8 cellular contexts compared by ENCODE assay signal in the genomic region with DNA sequence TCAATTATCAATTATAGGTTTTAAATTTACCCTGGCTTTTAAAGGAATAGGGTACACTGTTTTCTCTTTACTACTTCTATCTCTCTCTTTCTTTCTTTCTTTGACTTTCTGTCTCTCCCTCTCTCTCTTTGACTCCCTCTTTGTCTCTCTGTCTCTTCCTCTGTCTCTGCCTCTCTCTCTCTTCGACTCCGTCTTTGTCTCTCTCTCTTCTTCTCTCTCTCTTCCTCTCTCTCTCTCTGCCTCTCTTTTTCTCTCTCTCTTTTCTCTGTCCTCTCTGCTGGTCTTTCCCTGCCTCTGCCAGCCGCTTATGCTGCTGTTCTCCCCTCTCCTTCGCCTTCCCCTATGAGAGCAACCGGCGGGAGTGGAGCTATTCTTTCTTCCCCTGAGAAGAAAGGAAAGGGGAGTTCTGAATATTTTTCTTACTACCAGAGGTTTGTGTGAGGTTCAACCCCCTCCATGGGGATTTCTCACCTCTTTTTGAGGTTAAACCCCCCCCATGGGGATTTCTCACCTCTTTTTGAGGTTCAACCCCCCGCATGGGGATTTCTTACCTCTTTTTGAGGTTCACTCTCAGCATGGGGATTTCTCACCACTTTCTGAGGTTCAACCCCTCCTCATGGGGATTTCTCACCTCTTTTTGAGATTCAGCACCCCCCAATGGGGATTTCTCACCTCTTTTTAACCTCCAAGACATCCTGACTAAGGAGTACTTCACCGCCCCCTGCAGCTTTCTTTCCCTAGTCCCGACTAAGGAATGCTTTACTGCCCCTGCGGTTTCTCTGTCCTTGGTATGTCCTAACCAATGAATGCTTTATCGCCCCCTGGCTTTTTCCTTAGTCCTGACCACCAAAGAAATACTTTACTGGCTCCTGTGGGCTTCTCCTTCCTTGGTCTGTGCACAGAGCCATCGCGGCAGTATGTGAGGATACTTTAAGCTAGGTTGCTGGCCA. TPM values are rescaled to one million over a fixed set of nuclear protein-coding genes. Genes with fewer than 3 reads are reported as not detected.
DNase-seq lines count a peak whose midpoint lies in the region; ATAC-seq and TF ChIP-seq lines count a peak whose summit lies in the region.

No MANE protein-coding gene starts in this region.

- ATAC-seq in HG02885 (IDR thresholded peaks at IDR 0.05; ENCODE audit: poor library complexity, unreplicated experiment) = peak; percentile 52
- no peak for ATAC-seq in HG02970 (IDR thresholded peaks at IDR 0.05; ENCODE audit: low FRiP score, unreplicated experiment)

- DNase-seq in BE2C = peak; percentile 21
- DNase-seq in activated CD8-positive, alpha-beta memory T cell treated with anti-CD3 and anti-CD28 coated beads, Interleukin-2, amount 50 U/mL, for 48 hours = peak; percentile 53
- DNase-seq in islet precursor cell = peak; percentile 72
- DNase-seq in NCI-H774 (lab: John Stamatoyannopoulos, UW) = no peak
- DNase-seq in COR-L47 (lab: John Stamatoyannopoulos, UW) = no peak
- DNase-seq in prostate gland (ENCODE audit: low spot score) = no peak

- no peaks in the 10 kb centered on the region for H3K4me1 ChIP-seq in BE2C
- H3K4me1 ChIP-seq in prostate gland (replicated peaks) = no peaks in the 10 kb centered on the region

- 86% methylated on average over 13 of the region's 13 CpGs for WGBS in prostate gland

- TF ChIP-seq CTCF in BE2C (IDR thresholded peaks at IDR 0.05; ENCODE audit: low read depth, low read length) (peak; percentile 52), prostate gland (IDR thresholded peaks at IDR 0.05) (no peak)

- H3K27me3 ChIP-seq in BE2C (peaks cover 3% of the 10 kb centered on the region; the same call in 1 of the 2 replicates), prostate gland (replicated peaks; ENCODE audit: insufficient read depth) (no peaks in the 10 kb centered on the region)

- H3K9me3 ChIP-seq in BE2C (no peaks in the 10 kb centered on the region), prostate gland (no peaks in the 10 kb centered on the region)

- H3K36me3 ChIP-seq in BE2C (no peaks in the 10 kb centered on the region), prostate gland (no peaks in the 10 kb centered on the region)

- H3K4me3 ChIP-seq in BE2C (ENCODE audit: low read depth, low read length) (no peak overlapping the region), prostate gland (no peak overlapping the region)

- intact Hi-C loops in prostate gland (cut with DNase I) = no loop called here

- no peak overlapping the region for H3K27ac ChIP-seq in prostate gland

- TF ChIP-seq POLR2A in prostate gland (IDR thresholded peaks at IDR 0.05) = no peak

RNA-seq across cellular contexts. Expression of gene DDHD1, which starts 27.4 kb away (rescaled TPM):
- polyA plus RNA-seq in BE2C (2012; ENCODE audit: insufficient read depth, insufficient read length, low read depth) = 10.8 TPM
- 10 to 100 TPM in 1 of 2 donors, 1 to 10 TPM in 1; 6.5 to 23.6 TPM for total RNA-seq in prostate gland

Comparison
In these comparisons a context has a peak if more than half of its experiments do, and no peak if none do; other contexts are left out.
1. DNase-seq: peak in BE2C (single experiment), activated CD8-positive, alpha-beta memory T cell treated with anti-CD3 and anti-CD28 coated beads, Interleukin-2, amount 50 U/mL, for 48 hours (single experiment) and islet precursor cell (single experiment); none in NCI-H774 (single experiment), COR-L47 (single experiment) and prostate gland (single experiment).